Comparison of ENCODE assay signal across 8 cellular contexts in the genomic region with DNA sequence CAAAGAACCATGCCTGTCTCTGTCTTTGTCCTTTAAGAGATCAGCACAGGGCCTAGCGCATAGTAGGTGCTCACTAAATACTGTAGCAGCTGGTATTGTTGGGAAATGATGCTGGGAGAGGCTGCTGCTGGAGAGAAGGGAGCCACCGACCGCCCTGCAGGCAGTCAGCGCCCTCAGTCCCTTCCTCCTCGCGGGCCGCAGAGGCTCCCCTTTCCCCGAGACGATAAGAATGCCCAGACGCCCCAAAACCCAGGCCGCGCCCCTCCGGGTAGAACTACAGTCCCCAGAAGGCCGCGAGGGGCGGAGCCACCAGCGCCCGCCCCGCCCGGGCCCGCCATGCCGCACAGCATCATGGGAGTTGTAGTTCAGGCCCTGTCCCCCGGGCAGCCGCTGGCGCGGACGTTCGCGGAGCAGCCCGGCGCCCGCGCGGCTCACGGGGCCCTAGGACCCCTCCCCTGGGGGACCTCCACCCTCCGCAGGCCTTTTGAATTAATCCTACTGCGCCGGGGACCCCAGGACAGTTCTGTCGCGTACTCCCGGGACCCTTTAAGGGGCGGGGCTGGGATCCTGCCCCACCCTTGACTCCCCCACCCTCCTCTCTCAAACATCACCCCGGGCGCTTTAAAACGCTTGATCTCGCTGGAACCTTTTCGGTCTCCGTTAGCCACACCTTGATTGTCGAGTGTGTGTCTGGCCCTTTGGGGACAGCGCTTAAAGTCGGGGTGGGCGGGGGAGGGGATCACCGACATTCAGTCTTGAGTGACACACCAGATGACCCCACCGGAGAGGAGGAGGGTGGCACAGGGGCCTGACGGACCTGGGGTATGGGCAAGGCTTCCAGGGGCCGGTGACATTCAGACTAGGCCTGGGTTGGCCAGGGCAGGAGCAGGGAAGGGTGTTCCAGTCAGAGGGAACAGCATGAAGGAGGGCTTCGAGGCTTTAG. TPM values are rescaled to one million over a fixed set of nuclear protein-coding genes. Genes with fewer than 3 reads are reported as not detected.
DNase-seq lines count a peak whose midpoint lies in the region; ATAC-seq and TF ChIP-seq lines count a peak whose summit lies in the region.

No MANE protein-coding gene starts in this region.

- H3K4me1 ChIP-seq in HUES48 (ENCODE audit: control insufficient read depth, insufficient read depth, low read length) (0 out of 2 replicates have a peak, but pooled peaks cover under 1% of the 10 kb centered on the region), SJSA1 (replicated peaks) (peaks cover 12% of the 10 kb centered on the region), neutrophil (ENCODE audit: control insufficient read depth in 1 of 2, insufficient read depth in 1 of 2, low read depth in 1 of 2, low read length in 1 of 2) (peaks cover 7 to 13% of the 10 kb centered on the region in 2 experiments)

- H3K36me3 ChIP-seq in HUES48 (ENCODE audit: control insufficient read depth, insufficient read depth, low read length) (no peaks in the 10 kb centered on the region), SJSA1 (no peaks in the 10 kb centered on the region), neutrophil (no peaks in the 10 kb centered on the region)

- H3K9ac ChIP-seq in HUES48 (ENCODE audit: low read depth, low read length), result no peak overlapping the region

- H3K4me3 ChIP-seq in HUES48 (ENCODE audit: low read depth, low read length) (peak overlapping the region; percentile 84), SJSA1 (peak overlapping the region; percentile 54), neutrophil (ENCODE audit: low read depth in 1 of 2, low read length in 1 of 2) (peak overlapping the region; percentile 65 to 66)

- peak; percentile 80 to 84 for DNase-seq in SJSA1 (ENCODE audit: low read depth in 1 of 2, low spot score in 2 of 2)
- peak; percentile 65 to 86 (median 80) for DNase-seq in activated naive CD4-positive, alpha-beta T cell (lab: John Stamatoyannopoulos, UW)
- DNase-seq in germinal center (ENCODE audit: low spot score), result peak; percentile 91
- peak; percentile 52 for DNase-seq in stromal cell of bone marrow (ENCODE audit: low read depth)

- ATAC-seq in GM19452 (IDR thresholded peaks at IDR 0.05; ENCODE audit: unreplicated experiment), result peak; percentile 91

- H3K9me3 ChIP-seq in HUES48 (ENCODE audit: control insufficient read depth, insufficient read depth, low read length) (no peaks in the 10 kb centered on the region), SJSA1 (replicated peaks) (no peaks in the 10 kb centered on the region), neutrophil (no peaks in the 10 kb centered on the region)

- H3K27ac ChIP-seq in C4-2B, result peak overlapping the region; percentile 32; the same call in 1 of the 2 replicates
- H3K27ac ChIP-seq in HUES48 (ENCODE audit: low read depth, low read length), result no peak overlapping the region
- peak overlapping the region; percentile 85 for H3K27ac ChIP-seq in SJSA1
- no peak overlapping the region for H3K27ac ChIP-seq in neutrophil

- TF ChIP-seq CTCF in C4-2B (conservative IDR thresholded peaks at IDR 0.05) (no peak), neutrophil (IDR thresholded peaks at IDR 0.05) (no peak)

- H3K27me3 ChIP-seq in HUES48 (ENCODE audit: control insufficient read depth, insufficient read depth, low read length) (peaks cover 16% of the 10 kb centered on the region), SJSA1 (replicated peaks) (no peaks in the 10 kb centered on the region), neutrophil (peaks cover 14% of the 10 kb centered on the region)

RNA-seq across cellular contexts. Expression of a gene that starts 24.8 kb away (rescaled TPM):
- total RNA-seq in SJSA1 (2014; rRNA removed; shearing (Covaris generic)), result 6.7 and 8.8 TPM in 2 replicates

Comparison
In these comparisons a context has a peak if more than half of its experiments do, and no peak if none do; other contexts are left out.
1. H3K27ac ChIP-seq: peak in C4-2B (single experiment) and SJSA1 (single experiment); none in HUES48 (single experiment) and neutrophil (single experiment).
2. Peak in every context shown above with its lines, with median percentiles within 50 percentile points of each other: H3K4me3 ChIP-seq and DNase-seq.